Comparison of ENCODE assay signal across 12 cellular contexts in genomic region chr1:67144696-67145095, GRCh38. TPM values are rescaled to one million over a fixed set of nuclear protein-coding genes. Genes with fewer than 3 reads are reported as not detected.
DNase-seq lines count a peak whose midpoint lies in the region; ATAC-seq, FAIRE-seq and TF ChIP-seq lines count a peak whose summit lies in the region.
"Had no signal": no experiment of that assay in that cellular context is flagged by ENCODE, and none has a peak within 500 bp of the region (broad histone marks: within the 10 kb centered on the region; RNA-seq: fewer than 3 reads in every experiment).

No MANE protein-coding gene starts in this region.

- H3K27me3 ChIP-seq in PC-3 (ENCODE audit: low read length) (no peaks in the 10 kb centered on the region), H1 (replicated peaks in 1 of 4; ENCODE audit: control insufficient read depth in 3 of 4, extremely low read depth in 1 of 4, insufficient read depth in 3 of 4, low read length in 3 of 4) (no peaks in the 10 kb centered on the region), tibial nerve (no peaks in the 10 kb centered on the region)
- H3K27me3 ChIP-seq: vagina had no signal

- POLR2A ChIA-PET in PC-3 (lab: Charles Lee; ENCODE audit: unreplicated experiment): no interaction called here
- POLR2A ChIA-PET in H1 (lab: Charles Lee; ENCODE audit: partially characterized antibody): interaction anchor here (0.6 kb wide), 1 partner anchor 403 kb away, joined by 3 read pairs; no protein-coding TSS in a partner anchor

- H4K91ac ChIP-seq in H1 (replicated peaks; ENCODE audit: insufficient read length, low read length): no peak overlapping the region

- no peaks in the 10 kb centered on the region for H3K9me2 ChIP-seq in PC-3 (replicated peaks; ENCODE audit: low read length)

- no peak overlapping the region for H2BK20ac ChIP-seq in H1 (ENCODE audit: low read length)

- TF ChIP-seq CTCF in PC-3 (conservative IDR thresholded peaks at IDR 0.05; ENCODE audit: low read depth, low read length) (peak; percentile 79), H1 (IDR thresholded peaks at IDR 0.05; ENCODE audit: control extremely low read depth in 1 of 3, insufficient read depth in 1 of 3, low read depth in 1 of 3, low read length in 3 of 3) (no peak; a peak in 1 of 4 replicates), tibial nerve (IDR thresholded peaks at IDR 0.05) (no peak)

- TF ChIP-seq POLR2A in H1 (IDR thresholded peaks at IDR 0.05; ENCODE audit: control extremely low read depth in 1 of 2, low read depth in 2 of 2, low read length in 2 of 2): no peak
- TF ChIP-seq POLR2A in tibial nerve (IDR thresholded peaks at IDR 0.05): no peak

- peak; percentile 13 for DNase-seq in stimulated activated CD4-positive, alpha-beta T cell treated with anti-CD3 and anti-CD28 coated beads, Interleukin-2, amount 100 ng/mL, for 4 hours (ENCODE audit: low read depth)
- no peak for DNase-seq in stimulated activated CD4-positive, alpha-beta T cell treated with anti-CD3 and anti-CD28 coated beads, Interleukin-2, amount 100 ng/mL, for 48 hours
- DNase-seq in PC-3 (peak; percentile 58), H1 (ENCODE audit: low read depth in 1 of 2, low spot score in 2 of 2) (no peak), NCI-H2081 (lab: John Stamatoyannopoulos, UW) (no peak), tibial nerve (ENCODE audit: low spot score in 2 of 2) (no peak)
- DNase-seq: GDM1, left cardiac atrium had no signal

- no peaks in the 10 kb centered on the region for H4K20me1 ChIP-seq in PC-3 (ENCODE audit: low read length)
- H4K20me1 ChIP-seq in H1 (replicated peaks in 1 of 2; ENCODE audit: control insufficient read depth in 1 of 2, insufficient read depth in 2 of 2, low read length in 2 of 2): no peaks in the 10 kb centered on the region

- H3K4me1 ChIP-seq in PC-3 (ENCODE audit: insufficient read depth, low read length) (peaks cover 6% of the 10 kb centered on the region), H1 (replicated peaks in 1 of 4; ENCODE audit: control insufficient read depth in 3 of 4, insufficient read depth in 4 of 4, low read length in 3 of 4) (0 out of 7 replicates have a peak, but pooled peaks cover 0 to 4% (median 0%) of the 10 kb centered on the region in 4 experiments), tibial nerve (peaks cover 0 to 16% (median 0%) of the 10 kb centered on the region in 4 donors)

- H3K23ac ChIP-seq in H1 (ENCODE audit: insufficient read length): no peak overlapping the region

- no peak overlapping the region for H2BK5ac ChIP-seq in H1 (ENCODE audit: low read depth, low read length)

- no peak overlapping the region for H3K14ac ChIP-seq in H1 (ENCODE audit: insufficient read length)

- H4K8ac ChIP-seq in H1 (ENCODE audit: extremely low read depth, insufficient read depth, low read length): no peak overlapping the region

- no peak overlapping the region for H2BK15ac ChIP-seq in H1 (ENCODE audit: low read length)

- 77% methylated on average over 2 of the region's 2 CpGs; no CpG with 5 or more reads in 1 of the 2 experiments for WGBS in H1 (ENCODE audit: extremely low coverage in 1 of 2, insufficient coverage in 1 of 2, insufficient read length in 1 of 2, insufficient replicate concordance in 2 of 2, low coverage in 1 of 2, low lambda C conversion rate in 2 of 2, missing lambda C conversion rate in 1 of 2), 2 experiments
- 84 to 89% methylated on average over 2 of the region's 2 CpGs for WGBS in tibial nerve, 2 donors

- no peaks in the 10 kb centered on the region for H3K9me3 ChIP-seq in PC-3 (ENCODE audit: low read length)
- H3K9me3 ChIP-seq in H1 (ENCODE audit: insufficient read depth in 2 of 2, low read depth in 1 of 2, low read length in 1 of 2): no peaks in the 10 kb centered on the region
- H3K9me3 ChIP-seq in tibial nerve: no peaks in the 10 kb centered on the region
- H3K9me3 ChIP-seq: vagina had no signal

- peak; percentile 25 to 38; a peak in 3 of 4 replicates for TF ChIP-seq RAD21 in H1 (IDR thresholded peaks at IDR 0.05 in 1 of 2, conservative IDR thresholded peaks at IDR 0.05 in 1 of 2; ENCODE audit: low read depth in 2 of 2, low read length in 2 of 2)

- H3K4ac ChIP-seq in H1 (replicated peaks; ENCODE audit: insufficient read length, low read depth, low read length): no peak overlapping the region

- no peaks in the 10 kb centered on the region for H3K23me2 ChIP-seq in H1 (ENCODE audit: low read depth, low read length)

- FAIRE-seq in H1 (lab: Jason Lieb, UNC): no peak

- H3K56ac ChIP-seq in H1 (replicated peaks; ENCODE audit: insufficient read length, low read depth, low read length): no peak overlapping the region

- intact Hi-C loops in PC-3 (cut with micrococcal nuclease): loop anchor here (1.0 to 10.0 kb wide), 3 partner anchors 67 to 190 kb away; partner anchors contain the start of gene SLC35D1

- H3K27ac ChIP-seq in PC-3 (ENCODE audit: low read length): no peak overlapping the region
- H3K27ac ChIP-seq in H1 (ENCODE audit: low read depth, low read length): no peak overlapping the region
- H3K27ac ChIP-seq in tibial nerve: no peak overlapping the region
- H3K27ac ChIP-seq: vagina had no signal

- H3K4me2 ChIP-seq in PC-3 (ENCODE audit: low read length) (no peak overlapping the region), H1 (ENCODE audit: insufficient read depth in 1 of 2, low read depth in 2 of 2, low read length in 2 of 2) (no peak overlapping the region)

- ATAC-seq in PC-3 (peak; percentile 53), GM18867 (IDR thresholded peaks at IDR 0.05; ENCODE audit: unreplicated experiment) (no peak), HG02852 (IDR thresholded peaks at IDR 0.05; ENCODE audit: unreplicated experiment) (no peak)
- ATAC-seq: left cardiac atrium had no signal

- H3F3A ChIP-seq in PC-3 (ENCODE audit: low read length, unreplicated experiment): no peaks in the 10 kb centered on the region

- no peak overlapping the region for H3K4me3 ChIP-seq in PC-3 (ENCODE audit: low read length)
- H3K4me3 ChIP-seq in H1 (ENCODE audit: extremely low read depth in 1 of 4, insufficient read depth in 2 of 4, low read depth in 3 of 4, low read length in 4 of 4): no peak overlapping the region
- no peak overlapping the region for H3K4me3 ChIP-seq in tibial nerve
- H3K4me3 ChIP-seq: vagina had no signal

- no TSS peak for BruUV-seq in PC-3 (replicated peaks; lab: Mats Ljungman, UMichigan)

- no peak for TF ChIP-seq EP300 in H1 (IDR thresholded peaks at IDR 0.05; ENCODE audit: borderline replicate concordance in 1 of 2, low read depth in 2 of 2, low read length in 2 of 2)
- no peak for TF ChIP-seq EP300 in tibial nerve (IDR thresholded peaks at IDR 0.05)

- H2BK12ac ChIP-seq in H1 (ENCODE audit: low read depth, low read length): no peak overlapping the region

- no peak overlapping the region for H2BK120ac ChIP-seq in H1 (replicated peaks; ENCODE audit: low read depth, low read length)

- H3K36me3 ChIP-seq in PC-3 (ENCODE audit: low read depth, low read length) (no peaks in the 10 kb centered on the region), H1 (ENCODE audit: control insufficient read depth in 2 of 4, insufficient read depth in 4 of 4, low read length in 3 of 4) (no peaks in the 10 kb centered on the region), tibial nerve (no peaks in the 10 kb centered on the region)
- H3K36me3 ChIP-seq: vagina had no signal

- no peaks in the 10 kb centered on the region for H3K79me1 ChIP-seq in H1 (ENCODE audit: low read depth, low read length)

- H2AFZ ChIP-seq in PC-3 (ENCODE audit: low read length) (no peak overlapping the region), H1 (ENCODE audit: low read length) (no peak overlapping the region)

- H3K79me2 ChIP-seq in PC-3 (ENCODE audit: low read length) (no peaks in the 10 kb centered on the region), H1 (ENCODE audit: control insufficient read depth in 1 of 2, insufficient read depth in 2 of 2, low read length in 2 of 2) (no peaks in the 10 kb centered on the region)

- H3K9ac ChIP-seq in PC-3 (ENCODE audit: low read length) (no peak overlapping the region), H1 (replicated peaks in 1 of 4; ENCODE audit: extremely low read depth in 1 of 4, low read depth in 3 of 4, low read length in 3 of 4) (no peak overlapping the region)

- no peak overlapping the region for H4K5ac ChIP-seq in H1 (ENCODE audit: insufficient read length, low read depth, low read length)

- H3K18ac ChIP-seq in H1 (ENCODE audit: extremely low read depth, low read length): no peak overlapping the region

- H2AK5ac ChIP-seq in H1 (ENCODE audit: low read depth, low read length): no peak overlapping the region

- CTCF ChIA-PET in PC-3 (lab: Charles Lee) (interaction anchor here (0.9 kb wide), 1 partner anchor 69 kb away, joined by 3 read pairs; no protein-coding TSS in a partner anchor), H1 (lab: Charles Lee; ENCODE audit: partially characterized antibody) (interaction anchor here (1.1 to 3.6 kb wide), 10 partner anchors 10 to 342 kb away, joined by 3 to 30 read pairs (median 4); partner anchors contain the start of gene C1orf141)

TF ChIP-seq in H1, 55 proteins besides CTCF, POLR2A, EP300 and RAD21 (continues in another document):
- TF ChIP-seq SIN3A (conservative IDR thresholded peaks at IDR 0.05 in 1 of 2, IDR thresholded peaks at IDR 0.05 in 1 of 2; ENCODE audit: low read depth in 1 of 2, low read length in 2 of 2) (no peak), MAX (IDR thresholded peaks at IDR 0.05) (no peak)

RNA-seq across cellular contexts. Expression of gene C1orf141, which starts 9.9 kb away (rescaled TPM):
- total RNA-seq in PC-3 (2014; rRNA removed) (not detected in 2 replicates), tibial nerve (not detected)
- total RNA-seq in H1 (2021; fragmentation: NEBNext Ultra II Directional; extraction: Animal tissue kit (Norgen Biotek cat#: 25700)): not detected in 2 replicates
- not detected in 2 replicates for polyA plus RNA-seq in H1 (2011; rRNA removed)
- not detected for polyA plus RNA-seq in H1 (2011; cell fraction: cytosol; rRNA removed)
- not detected for polyA plus RNA-seq in H1 (2011; cell fraction: nucleus; rRNA removed)
- not detected in 4 replicates for polyA plus RNA-seq in H1 (2012, experiment 1 of 2)
- polyA plus RNA-seq in H1 (2012, experiment 2 of 2): not detected
- polyA plus RNA-seq in H1 (2013, experiment 1 of 2): not detected
- polyA plus RNA-seq in H1 (2013, experiment 2 of 2): not detected
- not detected in 2 replicates for polyA minus RNA-seq in H1 (2011; rRNA and poly(A)+ RNA removed)
- polyA minus RNA-seq in H1 (2011; cell fraction: cytosol; rRNA and poly(A)+ RNA removed): not detected
- polyA minus RNA-seq in H1 (2011; cell fraction: nucleus; rRNA and poly(A)+ RNA removed): not detected
- total RNA-seq: left cardiac atrium, M059J, vagina had no signal

RNA-seq across cellular contexts. Expression of gene IL23R, which starts 21.6 kb away (rescaled TPM):
- total RNA-seq in PC-3 (2014; rRNA removed): not detected in 2 replicates
- not detected in 2 replicates for total RNA-seq in H1 (2021; fragmentation: NEBNext Ultra II Directional; extraction: Animal tissue kit (Norgen Biotek cat#: 25700))
- polyA plus RNA-seq in H1 (2011; rRNA removed): not detected in 2 replicates
- not detected for polyA plus RNA-seq in H1 (2011; cell fraction: cytosol; rRNA removed)
- polyA plus RNA-seq in H1 (2011; cell fraction: nucleus; rRNA removed): not detected
- not detected in 4 replicates for polyA plus RNA-seq in H1 (2012, experiment 1 of 2)
- polyA plus RNA-seq in H1 (2012, experiment 2 of 2): not detected
- polyA plus RNA-seq in H1 (2013, experiment 1 of 2): not detected
- polyA plus RNA-seq in H1 (2013, experiment 2 of 2): not detected
- polyA minus RNA-seq in H1 (2011; rRNA and poly(A)+ RNA removed): not detected in 2 replicates
- not detected for polyA minus RNA-seq in H1 (2011; cell fraction: cytosol; rRNA and poly(A)+ RNA removed)
- not detected for polyA minus RNA-seq in H1 (2011; cell fraction: nucleus; rRNA and poly(A)+ RNA removed)
- not detected for total RNA-seq in tibial nerve
- total RNA-seq: left cardiac atrium, vagina had no signal

Comparison
In these comparisons a context has a peak if more than half of its experiments do, and no peak if none do; other contexts are left out.
1. DNase-seq: peak in stimulated activated CD4-positive, alpha-beta T cell treated with anti-CD3 and anti-CD28 coated beads, Interleukin-2, amount 100 ng/mL, for 4 hours (single experiment) and PC-3 (single experiment); none in stimulated activated CD4-positive, alpha-beta T cell treated with anti-CD3 and anti-CD28 coated beads, Interleukin-2, amount 100 ng/mL, for 48 hours (0 of 2), H1 (0 of 2), NCI-H2081 (0 of 2) and tibial nerve (0 of 2).